1 cellular context compared by ENCODE assay signal in the genomic region with DNA sequence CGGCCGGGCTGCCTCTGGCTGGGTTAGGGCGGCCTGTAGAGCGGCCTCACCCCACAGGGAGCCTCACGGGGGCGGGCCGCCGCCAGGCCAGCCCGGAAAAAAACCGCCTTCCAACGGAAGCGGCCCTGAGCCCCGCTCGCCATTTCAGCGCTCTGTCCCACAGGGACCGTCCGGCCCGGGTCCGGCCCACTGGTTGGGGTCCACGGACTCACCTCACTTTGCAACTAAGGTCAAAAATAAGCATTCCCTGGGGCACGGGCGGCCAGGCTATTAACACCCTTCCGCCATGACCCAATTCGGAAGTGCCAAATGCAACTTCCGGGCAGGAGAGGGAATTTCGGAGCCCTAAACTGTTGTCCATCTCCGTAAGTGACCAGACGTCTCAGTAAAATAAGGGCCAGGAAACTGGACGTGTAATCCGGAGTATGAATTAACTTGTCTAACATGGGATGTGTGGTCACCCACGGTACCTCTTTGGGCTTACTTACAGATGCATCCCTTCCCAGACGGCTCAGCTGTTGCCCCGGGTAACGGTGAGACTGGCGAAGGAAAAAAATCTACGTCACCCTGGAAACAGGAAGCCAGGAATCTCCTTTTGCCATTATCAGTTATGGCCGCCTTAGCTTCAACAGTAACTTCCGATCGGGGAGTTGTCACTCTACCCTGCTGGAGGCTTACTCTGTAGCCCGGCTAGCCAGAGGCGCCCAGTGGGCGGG.
TF ChIP-seq lines count a peak whose summit lies in the region.

A gene with protein sequence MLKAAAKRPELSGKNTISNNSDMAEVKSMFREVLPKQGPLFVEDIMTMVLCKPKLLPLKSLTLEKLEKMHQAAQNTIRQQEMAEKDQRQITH (minus strand): TSS at position 548 of the 716 bp plus-strand sequence. CDS start 1,023 bp downstream, outside the sequence.

TF ChIP-seq in HepG2, 621 proteins besides CTCF, POLR2A, EP300 and RAD21 (continued from another document and continues in another):
- TF ChIP-seq, protein P1, sequence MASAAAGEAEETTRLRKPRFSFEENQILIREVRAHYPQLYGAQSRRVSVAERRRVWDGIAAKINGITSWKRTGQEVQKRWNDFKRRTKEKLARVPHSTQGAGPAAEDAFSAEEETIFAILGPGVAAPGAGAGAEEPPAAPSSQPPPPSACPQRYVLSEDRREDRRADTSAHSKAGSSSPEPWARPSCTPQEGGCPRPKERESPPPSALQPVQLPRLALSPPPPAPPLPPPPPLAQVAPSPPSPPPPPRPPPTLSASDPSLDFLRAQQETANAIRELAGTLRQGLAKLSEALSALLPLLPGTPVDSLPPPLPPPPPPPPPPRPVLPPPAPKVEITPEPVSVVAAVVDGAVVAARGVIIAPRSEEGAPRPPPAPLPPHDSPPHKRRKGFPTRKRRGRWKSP (CRISPR knock-in tag; IDR thresholded peaks at IDR 0.05): peak; percentile 38; the same call in 1 of the 2 replicates
- TF ChIP-seq ZNF33A (CRISPR knock-in tag; IDR thresholded peaks at IDR 0.05; ENCODE audit: borderline replicate concordance) (peak; percentile 86; the same call in 1 of the 2 replicates), ASH2L (IDR thresholded peaks at IDR 0.05; ENCODE audit: insufficient read length, low read depth, low read length) (peak; percentile 88), FLYWCH1 (CRISPR knock-in tag; IDR thresholded peaks at IDR 0.05) (no peak), RBM39 (IDR thresholded peaks at IDR 0.05; ENCODE audit: low read depth, low read length, poor library complexity, severe bottlenecking) (peak; percentile 82), ZNF75D (CRISPR knock-in tag; IDR thresholded peaks at IDR 0.05; ENCODE audit: borderline replicate concordance) (no peak), ZMYM2 (CRISPR knock-in tag; IDR thresholded peaks at IDR 0.05) (no peak), CREB1 (IDR thresholded peaks at IDR 0.05) (peak; percentile 91), CREB1 (CRISPR knock-in tag; IDR thresholded peaks at IDR 0.05) (peak; percentile 94), HNRNPK (IDR thresholded peaks at IDR 0.05; ENCODE audit: low read depth, low read length, poor library complexity, severe bottlenecking) (no peak), ZNF879 (CRISPR knock-in tag; IDR thresholded peaks at IDR 0.05) (no peak), KDM5B (CRISPR knock-in tag; IDR thresholded peaks at IDR 0.05; ENCODE audit: borderline replicate concordance) (peak; percentile 69; the same call in 1 of the 2 replicates), TGIF2 (CRISPR knock-in tag; IDR thresholded peaks at IDR 0.05) (peak; percentile 76), HOXA3 (CRISPR knock-in tag; IDR thresholded peaks at IDR 0.05) (peak; percentile 96), THYN1 (CRISPR knock-in tag; IDR thresholded peaks at IDR 0.05; ENCODE audit: borderline replicate concordance, low read depth) (no peak), RNF2 (conservative IDR thresholded peaks at IDR 0.05; ENCODE audit: low read depth) (no peak), ZNF543 (CRISPR knock-in tag; IDR thresholded peaks at IDR 0.05) (no peak), ARNTL (CRISPR knock-in tag; IDR thresholded peaks at IDR 0.05) (no peak), MED13 (CRISPR knock-in tag; IDR thresholded peaks at IDR 0.05) (no peak), ZNF660 (CRISPR knock-in tag; IDR thresholded peaks at IDR 0.05; ENCODE audit: borderline replicate concordance, low read depth) (no peak), ZNF883 (CRISPR knock-in tag; IDR thresholded peaks at IDR 0.05; ENCODE audit: not compliant biosample characterization) (no peak), ADNP (CRISPR knock-in tag; IDR thresholded peaks at IDR 0.05) (no peak), HHEX (CRISPR knock-in tag; IDR thresholded peaks at IDR 0.05) (no peak), ZNF839 (CRISPR knock-in tag; IDR thresholded peaks at IDR 0.05; ENCODE audit: borderline replicate concordance) (no peak; the same call in none of the 2 replicates), SALL1 (CRISPR knock-in tag; IDR thresholded peaks at IDR 0.05) (peak; percentile 61), MAFK (conservative IDR thresholded peaks at IDR 0.05 in 1 of 2, IDR thresholded peaks at IDR 0.05 in 1 of 2; ENCODE audit: low read length in 2 of 2) (no peak), ZNF792 (CRISPR knock-in tag; IDR thresholded peaks at IDR 0.05) (0 out of 2 replicates have a peak, but pooled peaks have one; percentile 30), ZNF451 (CRISPR knock-in tag; IDR thresholded peaks at IDR 0.05) (no peak), KAT8 (CRISPR knock-in tag; IDR thresholded peaks at IDR 0.05) (peak; percentile 91), KLF16 (CRISPR knock-in tag; IDR thresholded peaks at IDR 0.05) (0 out of 4 replicates have a peak, but pooled peaks of 1 of the 2 experiments have one; percentile 45), GATA4 (IDR thresholded peaks at IDR 0.05; ENCODE audit: borderline replicate concordance, low read depth) (no peak; the same call in 1 of the 2 replicates), ZSCAN22 (CRISPR knock-in tag; IDR thresholded peaks at IDR 0.05) (no peak), SMAD3 (CRISPR knock-in tag; IDR thresholded peaks at IDR 0.05) (no peak), MEF2D (CRISPR knock-in tag; IDR thresholded peaks at IDR 0.05) (peak; percentile 57; the same call in 1 of the 2 replicates), ERF (CRISPR knock-in tag; IDR thresholded peaks at IDR 0.05) (peak; percentile 66; the same call in 1 of the 2 replicates), SIX1 (CRISPR knock-in tag; IDR thresholded peaks at IDR 0.05; ENCODE audit: borderline replicate concordance) (0 out of 2 replicates have a peak, but pooled peaks have one; percentile 9), PCBP1 (IDR thresholded peaks at IDR 0.05; ENCODE audit: borderline replicate concordance, low read depth, low read length) (no peak), EEA1 (CRISPR knock-in tag; IDR thresholded peaks at IDR 0.05; ENCODE audit: borderline replicate concordance) (no peak), ZNF841 (CRISPR knock-in tag; IDR thresholded peaks at IDR 0.05; ENCODE audit: borderline replicate concordance) (no peak), ZNF143 (CRISPR knock-in tag; IDR thresholded peaks at IDR 0.05) (no peak; the same call in 1 of the 2 replicates), TAF15 (IDR thresholded peaks at IDR 0.05; ENCODE audit: low read depth, low read length, poor library complexity, severe bottlenecking) (no peak), KMT2B (CRISPR knock-in tag; IDR thresholded peaks at IDR 0.05) (peak; percentile 68)
- TF ChIP-seq, protein P2, sequence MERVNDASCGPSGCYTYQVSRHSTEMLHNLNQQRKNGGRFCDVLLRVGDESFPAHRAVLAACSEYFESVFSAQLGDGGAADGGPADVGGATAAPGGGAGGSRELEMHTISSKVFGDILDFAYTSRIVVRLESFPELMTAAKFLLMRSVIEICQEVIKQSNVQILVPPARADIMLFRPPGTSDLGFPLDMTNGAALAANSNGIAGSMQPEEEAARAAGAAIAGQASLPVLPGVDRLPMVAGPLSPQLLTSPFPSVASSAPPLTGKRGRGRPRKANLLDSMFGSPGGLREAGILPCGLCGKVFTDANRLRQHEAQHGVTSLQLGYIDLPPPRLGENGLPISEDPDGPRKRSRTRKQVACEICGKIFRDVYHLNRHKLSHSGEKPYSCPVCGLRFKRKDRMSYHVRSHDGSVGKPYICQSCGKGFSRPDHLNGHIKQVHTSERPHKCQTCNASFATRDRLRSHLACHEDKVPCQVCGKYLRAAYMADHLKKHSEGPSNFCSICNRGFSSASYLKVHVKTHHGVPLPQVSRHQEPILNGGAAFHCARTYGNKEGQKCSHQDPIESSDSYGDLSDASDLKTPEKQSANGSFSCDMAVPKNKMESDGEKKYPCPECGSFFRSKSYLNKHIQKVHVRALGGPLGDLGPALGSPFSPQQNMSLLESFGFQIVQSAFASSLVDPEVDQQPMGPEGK (CRISPR knock-in tag; IDR thresholded peaks at IDR 0.05): peak; percentile 67; the same call in 1 of the 2 replicates
- TF ChIP-seq, protein P3, sequence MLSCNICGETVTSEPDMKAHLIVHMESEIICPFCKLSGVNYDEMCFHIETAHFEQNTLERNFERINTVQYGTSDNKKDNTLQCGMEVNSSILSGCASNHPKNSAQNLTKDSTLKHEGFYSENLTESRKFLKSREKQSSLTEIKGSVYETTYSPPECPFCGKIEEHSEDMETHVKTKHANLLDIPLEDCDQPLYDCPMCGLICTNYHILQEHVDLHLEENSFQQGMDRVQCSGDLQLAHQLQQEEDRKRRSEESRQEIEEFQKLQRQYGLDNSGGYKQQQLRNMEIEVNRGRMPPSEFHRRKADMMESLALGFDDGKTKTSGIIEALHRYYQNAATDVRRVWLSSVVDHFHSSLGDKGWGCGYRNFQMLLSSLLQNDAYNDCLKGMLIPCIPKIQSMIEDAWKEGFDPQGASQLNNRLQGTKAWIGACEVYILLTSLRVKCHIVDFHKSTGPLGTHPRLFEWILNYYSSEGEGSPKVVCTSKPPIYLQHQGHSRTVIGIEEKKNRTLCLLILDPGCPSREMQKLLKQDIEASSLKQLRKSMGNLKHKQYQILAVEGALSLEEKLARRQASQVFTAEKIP (CRISPR knock-in tag; IDR thresholded peaks at IDR 0.05; ENCODE audit: borderline replicate concordance): no peak
- TF ChIP-seq, protein P4, sequence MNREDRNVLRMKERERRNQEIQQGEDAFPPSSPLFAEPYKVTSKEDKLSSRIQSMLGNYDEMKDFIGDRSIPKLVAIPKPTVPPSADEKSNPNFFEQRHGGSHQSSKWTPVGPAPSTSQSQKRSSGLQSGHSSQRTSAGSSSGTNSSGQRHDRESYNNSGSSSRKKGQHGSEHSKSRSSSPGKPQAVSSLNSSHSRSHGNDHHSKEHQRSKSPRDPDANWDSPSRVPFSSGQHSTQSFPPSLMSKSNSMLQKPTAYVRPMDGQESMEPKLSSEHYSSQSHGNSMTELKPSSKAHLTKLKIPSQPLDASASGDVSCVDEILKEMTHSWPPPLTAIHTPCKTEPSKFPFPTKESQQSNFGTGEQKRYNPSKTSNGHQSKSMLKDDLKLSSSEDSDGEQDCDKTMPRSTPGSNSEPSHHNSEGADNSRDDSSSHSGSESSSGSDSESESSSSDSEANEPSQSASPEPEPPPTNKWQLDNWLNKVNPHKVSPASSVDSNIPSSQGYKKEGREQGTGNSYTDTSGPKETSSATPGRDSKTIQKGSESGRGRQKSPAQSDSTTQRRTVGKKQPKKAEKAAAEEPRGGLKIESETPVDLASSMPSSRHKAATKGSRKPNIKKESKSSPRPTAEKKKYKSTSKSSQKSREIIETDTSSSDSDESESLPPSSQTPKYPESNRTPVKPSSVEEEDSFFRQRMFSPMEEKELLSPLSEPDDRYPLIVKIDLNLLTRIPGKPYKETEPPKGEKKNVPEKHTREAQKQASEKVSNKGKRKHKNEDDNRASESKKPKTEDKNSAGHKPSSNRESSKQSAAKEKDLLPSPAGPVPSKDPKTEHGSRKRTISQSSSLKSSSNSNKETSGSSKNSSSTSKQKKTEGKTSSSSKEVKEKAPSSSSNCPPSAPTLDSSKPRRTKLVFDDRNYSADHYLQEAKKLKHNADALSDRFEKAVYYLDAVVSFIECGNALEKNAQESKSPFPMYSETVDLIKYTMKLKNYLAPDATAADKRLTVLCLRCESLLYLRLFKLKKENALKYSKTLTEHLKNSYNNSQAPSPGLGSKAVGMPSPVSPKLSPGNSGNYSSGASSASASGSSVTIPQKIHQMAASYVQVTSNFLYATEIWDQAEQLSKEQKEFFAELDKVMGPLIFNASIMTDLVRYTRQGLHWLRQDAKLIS (CRISPR knock-in tag; IDR thresholded peaks at IDR 0.05): no peak
- TF ChIP-seq, protein P5, sequence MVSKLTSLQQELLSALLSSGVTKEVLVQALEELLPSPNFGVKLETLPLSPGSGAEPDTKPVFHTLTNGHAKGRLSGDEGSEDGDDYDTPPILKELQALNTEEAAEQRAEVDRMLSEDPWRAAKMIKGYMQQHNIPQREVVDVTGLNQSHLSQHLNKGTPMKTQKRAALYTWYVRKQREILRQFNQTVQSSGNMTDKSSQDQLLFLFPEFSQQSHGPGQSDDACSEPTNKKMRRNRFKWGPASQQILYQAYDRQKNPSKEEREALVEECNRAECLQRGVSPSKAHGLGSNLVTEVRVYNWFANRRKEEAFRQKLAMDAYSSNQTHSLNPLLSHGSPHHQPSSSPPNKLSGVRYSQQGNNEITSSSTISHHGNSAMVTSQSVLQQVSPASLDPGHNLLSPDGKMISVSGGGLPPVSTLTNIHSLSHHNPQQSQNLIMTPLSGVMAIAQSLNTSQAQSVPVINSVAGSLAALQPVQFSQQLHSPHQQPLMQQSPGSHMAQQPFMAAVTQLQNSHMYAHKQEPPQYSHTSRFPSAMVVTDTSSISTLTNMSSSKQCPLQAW (CRISPR knock-in tag; IDR thresholded peaks at IDR 0.05): peak; percentile 77
- TF ChIP-seq, protein P6, sequence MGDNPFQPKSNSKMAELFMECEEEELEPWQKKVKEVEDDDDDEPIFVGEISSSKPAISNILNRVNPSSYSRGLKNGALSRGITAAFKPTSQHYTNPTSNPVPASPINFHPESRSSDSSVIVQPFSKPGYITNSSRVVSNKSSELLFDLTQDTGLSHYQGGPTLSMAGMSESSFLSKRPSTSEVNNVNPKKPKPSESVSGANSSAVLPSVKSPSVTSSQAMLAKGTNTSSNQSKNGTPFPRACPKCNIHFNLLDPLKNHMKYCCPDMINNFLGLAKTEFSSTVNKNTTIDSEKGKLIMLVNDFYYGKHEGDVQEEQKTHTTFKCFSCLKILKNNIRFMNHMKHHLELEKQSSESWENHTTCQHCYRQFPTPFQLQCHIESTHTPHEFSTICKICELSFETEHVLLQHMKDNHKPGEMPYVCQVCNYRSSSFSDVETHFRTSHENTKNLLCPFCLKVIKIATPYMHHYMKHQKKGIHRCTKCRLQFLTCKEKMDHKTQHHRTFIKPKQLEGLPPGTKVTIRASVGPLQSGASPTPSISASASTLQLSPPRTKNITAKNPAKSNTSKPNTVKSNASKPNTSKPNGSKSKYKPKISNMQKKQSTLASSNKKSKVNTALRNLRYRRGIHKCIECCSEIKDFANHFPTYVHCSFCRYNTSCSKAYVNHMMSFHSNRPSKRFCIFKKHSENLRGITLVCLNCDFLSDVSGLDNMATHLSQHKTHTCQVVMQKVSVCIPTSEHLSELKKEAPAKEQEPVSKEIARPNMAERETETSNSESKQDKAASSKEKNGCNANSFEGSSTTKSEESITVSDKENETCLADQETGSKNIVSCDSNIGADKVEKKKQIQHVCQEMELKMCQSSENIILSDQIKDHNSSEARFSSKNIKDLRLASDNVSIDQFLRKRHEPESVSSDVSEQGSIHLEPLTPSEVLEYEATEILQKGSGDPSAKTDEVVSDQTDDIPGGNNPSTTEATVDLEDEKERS (CRISPR knock-in tag; IDR thresholded peaks at IDR 0.05): no peak
- TF ChIP-seq, protein P7, sequence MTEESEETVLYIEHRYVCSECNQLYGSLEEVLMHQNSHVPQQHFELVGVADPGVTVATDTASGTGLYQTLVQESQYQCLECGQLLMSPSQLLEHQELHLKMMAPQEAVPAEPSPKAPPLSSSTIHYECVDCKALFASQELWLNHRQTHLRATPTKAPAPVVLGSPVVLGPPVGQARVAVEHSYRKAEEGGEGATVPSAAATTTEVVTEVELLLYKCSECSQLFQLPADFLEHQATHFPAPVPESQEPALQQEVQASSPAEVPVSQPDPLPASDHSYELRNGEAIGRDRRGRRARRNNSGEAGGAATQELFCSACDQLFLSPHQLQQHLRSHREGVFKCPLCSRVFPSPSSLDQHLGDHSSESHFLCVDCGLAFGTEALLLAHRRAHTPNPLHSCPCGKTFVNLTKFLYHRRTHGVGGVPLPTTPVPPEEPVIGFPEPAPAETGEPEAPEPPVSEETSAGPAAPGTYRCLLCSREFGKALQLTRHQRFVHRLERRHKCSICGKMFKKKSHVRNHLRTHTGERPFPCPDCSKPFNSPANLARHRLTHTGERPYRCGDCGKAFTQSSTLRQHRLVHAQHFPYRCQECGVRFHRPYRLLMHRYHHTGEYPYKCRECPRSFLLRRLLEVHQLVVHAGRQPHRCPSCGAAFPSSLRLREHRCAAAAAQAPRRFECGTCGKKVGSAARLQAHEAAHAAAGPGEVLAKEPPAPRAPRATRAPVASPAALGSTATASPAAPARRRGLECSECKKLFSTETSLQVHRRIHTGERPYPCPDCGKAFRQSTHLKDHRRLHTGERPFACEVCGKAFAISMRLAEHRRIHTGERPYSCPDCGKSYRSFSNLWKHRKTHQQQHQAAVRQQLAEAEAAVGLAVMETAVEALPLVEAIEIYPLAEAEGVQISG (CRISPR knock-in tag; IDR thresholded peaks at IDR 0.05): peak; percentile 97
